6 cellular contexts compared by ENCODE assay signal in the genomic region with DNA sequence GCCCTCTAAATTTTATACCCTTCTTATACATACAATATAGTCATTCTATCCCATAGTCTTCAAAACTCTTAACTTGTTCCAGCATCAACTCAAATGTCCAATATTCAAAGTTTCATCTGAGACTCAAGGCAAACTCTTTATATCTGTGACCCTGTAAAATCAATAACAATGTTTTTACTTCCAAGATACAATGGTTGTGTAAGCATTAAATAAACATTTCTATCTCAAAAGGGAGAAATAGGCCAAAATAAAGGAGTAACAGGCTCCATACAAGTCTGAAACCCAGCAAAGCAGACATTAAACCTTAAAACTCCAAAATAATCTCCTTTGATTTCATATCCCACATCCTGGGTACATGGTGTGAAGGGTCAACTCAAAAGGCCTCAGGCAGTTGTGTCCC.
"Had no signal": no experiment of that assay in that cellular context is flagged by ENCODE, and none has a peak within 500 bp of the region (broad histone marks: within the 10 kb centered on the region; RNA-seq: fewer than 3 reads in every experiment).

No MANE protein-coding gene starts in this region.

- DNase-seq: IMR-90, KBM-7 had no signal

- H3K4me3 Mint-ChIP-seq: IgD-negative memory B cell had no signal

- H3K36me3 Mint-ChIP-seq: IgD-negative memory B cell had no signal

- ATAC-seq: HepG2, K562 had no signal

- H3K27ac ChIP-seq: HL-60 had no signal

- H3K4me3 ChIP-seq: K562 had no signal

- H3K27me3 Mint-ChIP-seq: IgD-negative memory B cell had no signal

- H3K4me1 Mint-ChIP-seq: IgD-negative memory B cell had no signal

- H3K27ac Mint-ChIP-seq: IgD-negative memory B cell had no signal
